Comparison of ENCODE assay signal across 21 cellular contexts in the genomic region with DNA sequence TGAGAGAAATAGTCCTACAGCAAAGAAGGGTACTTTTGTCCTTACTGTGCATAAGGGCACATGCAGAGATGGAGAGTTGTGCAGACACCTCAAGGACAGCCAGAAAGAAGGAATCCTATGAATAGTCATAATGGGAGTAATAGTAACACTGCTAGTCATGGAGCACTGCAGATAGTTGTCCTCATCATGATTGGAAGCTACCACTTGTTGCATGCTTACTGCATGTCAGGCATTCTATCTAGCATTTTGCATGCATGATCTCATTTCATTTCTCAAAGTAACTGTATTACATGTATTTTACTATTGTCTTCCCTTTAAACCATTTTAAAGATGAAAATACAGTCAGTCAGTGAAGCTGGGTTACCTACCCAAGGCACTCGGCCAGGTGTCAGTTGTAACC.
DNase-seq lines count a peak whose midpoint lies in the region; ATAC-seq, FAIRE-seq and TF ChIP-seq lines count a peak whose summit lies in the region.
"Had no signal": no experiment of that assay in that cellular context is flagged by ENCODE, and none has a peak within 500 bp of the region (broad histone marks: within the 10 kb centered on the region; RNA-seq: fewer than 3 reads in every experiment).

No MANE protein-coding gene starts in this region.

- H3K27ac Mint-ChIP-seq in activated naive CD8-positive, alpha-beta T cell: peak overlapping the region; percentile 46
- H3K27ac Mint-ChIP-seq in activated naive CD8-positive, alpha-beta T cell treated with anti-CD3 and anti-CD28 coated beads for 36 hours: no peak overlapping the region
- H3K27ac Mint-ChIP-seq: B cell had no signal

- H3K4me2 ChIP-seq in HepG2 (ENCODE audit: low read depth, low read length): no peak overlapping the region

- H3K27me3 ChIP-seq in HepG2 (ENCODE audit: control insufficient read depth in 1 of 2, insufficient read depth in 2 of 2, low read length in 2 of 2): no peaks in the 10 kb centered on the region
- H3K27me3 ChIP-seq: Peyer's patch had no signal

- CTCF ChIA-PET in HepG2 (lab: Yijun Ruan, JAX; ENCODE audit: low intra/inter-chr PET ratio, low total read pairs): no interaction called here

- no peak for TF ChIP-seq CTCF in HepG2 (CRISPR knock-in tag; IDR thresholded peaks at IDR 0.05)

- H3K36me3 ChIP-seq in HepG2 (replicated peaks in 1 of 2; ENCODE audit: control insufficient read depth in 1 of 2, insufficient read depth in 2 of 2, low read length in 2 of 2): peaks cover 24 to 66% of the 10 kb centered on the region in 2 experiments

- H3K9me3 ChIP-seq in HepG2 (ENCODE audit: low read length): no peaks in the 10 kb centered on the region
- H3K9me3 ChIP-seq: Peyer's patch had no signal

- no peak for TF ChIP-seq POLR2A in HepG2 (IDR thresholded peaks at IDR 0.05; ENCODE audit: insufficient read depth in 1 of 2, low read depth in 2 of 2, low read length in 2 of 2)

- H3K4me1 ChIP-seq in HepG2 (ENCODE audit: insufficient read depth, low read length): no peaks in the 10 kb centered on the region
- H3K4me1 ChIP-seq: Peyer's patch had no signal

- peaks cover 5% of the 10 kb centered on the region for H3K79me2 ChIP-seq in HepG2 (ENCODE audit: insufficient read depth, low read length)

- H3K4me3 ChIP-seq in HepG2 (replicated peaks in 1 of 3; ENCODE audit: insufficient read depth in 1 of 3, low read depth in 2 of 3, low read length in 3 of 3): no peak overlapping the region
- H3K4me3 ChIP-seq: Peyer's patch had no signal

- BruUV-seq in HepG2 (replicated peaks; lab: Mats Ljungman, UMichigan): no TSS peak

- WGBS in HepG2 (ENCODE audit: low lambda C conversion rate): 91% methylated on average over 1 of the region's 1 CpG

- H3K4me3 Mint-ChIP-seq in activated naive CD8-positive, alpha-beta T cell: no peak overlapping the region
- no peak overlapping the region for H3K4me3 Mint-ChIP-seq in activated naive CD8-positive, alpha-beta T cell treated with anti-CD3 and anti-CD28 coated beads for 36 hours
- H3K4me3 Mint-ChIP-seq: B cell, CD14-positive monocyte had no signal

- peaks cover 5% of the 10 kb centered on the region for H3K4me1 Mint-ChIP-seq in activated naive CD8-positive, alpha-beta T cell (ENCODE audit: low read depth)
- H3K4me1 Mint-ChIP-seq in activated naive CD8-positive, alpha-beta T cell treated with anti-CD3 and anti-CD28 coated beads for 36 hours: peaks cover 15% of the 10 kb centered on the region
- H3K4me1 Mint-ChIP-seq: B cell, CD14-positive monocyte had no signal

- intact Hi-C loops in HepG2 (cut with micrococcal nuclease; ENCODE audit: unreplicated experiment): no loop called here

- no peaks in the 10 kb centered on the region for H4K20me1 ChIP-seq in HepG2 (ENCODE audit: insufficient read depth, low read length)

- TF ChIP-seq EP300 in HepG2 (IDR thresholded peaks at IDR 0.05; ENCODE audit: low read depth in 2 of 2, low read length in 2 of 2) (no peak), HepG2 (CRISPR knock-in tag; IDR thresholded peaks at IDR 0.05; ENCODE audit: borderline replicate concordance) (no peak)

- no peak for ATAC-seq in HepG2
- no peak for ATAC-seq in HG02852 (IDR thresholded peaks at IDR 0.05; ENCODE audit: unreplicated experiment)

- H3K27me3 Mint-ChIP-seq in activated naive CD8-positive, alpha-beta T cell: no peaks in the 10 kb centered on the region
- no peaks in the 10 kb centered on the region for H3K27me3 Mint-ChIP-seq in activated naive CD8-positive, alpha-beta T cell treated with anti-CD3 and anti-CD28 coated beads for 36 hours
- H3K27me3 Mint-ChIP-seq: B cell had no signal

- in situ Hi-C loops in HepG2 (cut with HindIII; ENCODE audit: extremely low pct_ligation_motif_present, low pct_unique_long_range_greater_than_20kb): no loop called here

- no peak for TF ChIP-seq RAD21 in HepG2 (CRISPR knock-in tag; IDR thresholded peaks at IDR 0.05)

- no peak for FAIRE-seq in HepG2 (lab: Jason Lieb, UNC)
- FAIRE-seq: A204.1 had no signal

- H2AFZ ChIP-seq in HepG2 (ENCODE audit: low read length): no peak overlapping the region

- H3K9me3 Mint-ChIP-seq in activated naive CD8-positive, alpha-beta T cell (ENCODE audit: low read depth): no peaks in the 10 kb centered on the region
- H3K9me3 Mint-ChIP-seq in activated naive CD8-positive, alpha-beta T cell treated with anti-CD3 and anti-CD28 coated beads for 36 hours: no peaks in the 10 kb centered on the region
- H3K9me3 Mint-ChIP-seq: CD14-positive monocyte had no signal

- H3K36me3 Mint-ChIP-seq in activated naive CD8-positive, alpha-beta T cell: peaks cover 33% of the 10 kb centered on the region
- peaks cover 49% of the 10 kb centered on the region for H3K36me3 Mint-ChIP-seq in activated naive CD8-positive, alpha-beta T cell treated with anti-CD3 and anti-CD28 coated beads for 36 hours

- DNase-seq in activated naive CD8-positive, alpha-beta T cell treated with anti-CD3 and anti-CD28 coated beads for 36 hours: no peak
- DNase-seq in HepG2 (ENCODE audit: low spot score) (no peak), superior temporal gyrus (ENCODE audit: extremely low spot score) (peak; percentile 24), cortex of kidney (lab: John Stamatoyannopoulos, UW) (no peak), GM19238 (ENCODE audit: insufficient read length, low spot score) (no peak)
- DNase-seq: EL, GF-D8, Karpas-422, NCI-H1417, NCI-H1694 treated with DMSO at 0.1 percent for 48 hours, NCI-H2081 treated with DMSO at 0.1 percent for 48 hours, NCI-H2171 treated with DMSO at 0.1 percent for 48 hours, NCI-H524 treated with DMSO at 0.1 percent for 48 hours, NCI-H82, Peyer's patch had no signal

- POLR2A ChIA-PET in HepG2 (lab: Yijun Ruan, JAX): no interaction called here

- H3K27ac ChIP-seq in angular gyrus (ENCODE audit: low read depth, low read length) (peak overlapping the region; percentile 34), HepG2 (ENCODE audit: extremely low read length, insufficient read depth, low read length) (no peak overlapping the region)
- H3K27ac ChIP-seq: Peyer's patch had no signal

- no peak overlapping the region for H3K9ac ChIP-seq in HepG2 (ENCODE audit: insufficient read depth, low read depth, low read length)

TF ChIP-seq in HepG2, 621 proteins besides CTCF, POLR2A, EP300 and RAD21:
- TF ChIP-seq RBFOX2 (IDR thresholded peaks at IDR 0.05; ENCODE audit: low read depth, low read length): 0 out of 2 replicates have a peak, but pooled peaks have one; percentile 30
- no peak for TF ChIP-seq HCFC1 (IDR thresholded peaks at IDR 0.05; ENCODE audit: low read depth, low read length)
